In the genomic region with DNA sequence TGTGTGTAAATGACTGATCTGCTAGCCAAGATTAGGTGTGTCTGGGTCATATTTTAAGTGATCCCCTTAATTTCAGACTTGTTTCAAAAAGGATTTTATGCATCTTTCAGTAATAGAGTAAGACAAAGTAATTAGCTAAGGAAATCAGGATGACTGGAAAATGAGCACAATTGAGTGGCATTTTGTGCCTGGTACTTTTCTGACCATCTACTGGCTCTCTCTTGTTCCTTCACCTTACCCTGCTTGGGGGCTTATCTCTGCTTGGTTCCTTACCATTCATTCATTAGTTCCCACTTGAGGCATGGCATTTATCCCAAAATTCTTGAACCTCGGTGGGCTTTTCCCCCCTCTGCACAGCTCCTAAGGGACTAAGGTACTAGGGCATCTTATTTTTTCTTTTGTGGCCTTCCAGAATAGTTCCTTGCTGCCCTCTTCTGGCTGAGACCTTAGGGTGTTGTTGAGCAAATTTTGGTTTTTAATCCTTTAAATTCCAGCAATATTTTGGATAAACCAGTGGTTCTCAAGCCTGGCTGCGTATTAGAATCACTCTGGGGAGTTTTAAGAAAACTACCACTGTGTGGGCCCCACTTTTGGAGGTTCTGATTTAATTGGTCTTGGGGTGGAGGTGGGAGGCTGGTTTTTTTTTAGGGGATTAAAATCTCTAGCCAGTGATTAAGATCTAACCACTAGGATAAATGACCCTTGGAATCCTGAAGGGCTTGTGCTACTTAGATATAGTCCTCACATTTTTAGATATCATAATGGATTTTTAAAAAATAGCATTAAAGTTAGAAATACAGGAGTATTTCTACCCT, we compare ENCODE assay signal across 8 cellular contexts. TPM values are rescaled to one million over a fixed set of nuclear protein-coding genes. Genes with fewer than 3 reads are reported as not detected.
DNase-seq lines count a peak whose midpoint lies in the region; ATAC-seq and TF ChIP-seq lines count a peak whose summit lies in the region.

No MANE protein-coding gene starts in this region.

- ATAC-seq in HG03457 (IDR thresholded peaks at IDR 0.05; ENCODE audit: unreplicated experiment) = no peak

- H3K4me3 ChIP-seq in AG10803 (ENCODE audit: low read length) (no peak overlapping the region), LNCaP clone FGC (ENCODE audit: low read depth, low read length) (no peak overlapping the region)

- DNase-seq in AG10803 (ENCODE audit: low read depth) = peak; percentile 45
- DNase-seq in GM04504 (ENCODE audit: low read depth) = peak; percentile 8
- DNase-seq in LNCaP clone FGC (ENCODE audit: low read depth) = no peak
- peak; percentile 33 for DNase-seq in amniotic epithelial cell (ENCODE audit: low read depth)
- peak; percentile 57 for DNase-seq in inferior parietal cortex (ENCODE audit: extremely low spot score)
- no peak for DNase-seq in central memory CD4-positive, alpha-beta T cell
- DNase-seq in mesenteric fat pad (ENCODE audit: low spot score) = no peak

- TF ChIP-seq CTCF in AG10803 (conservative IDR thresholded peaks at IDR 0.05; ENCODE audit: low read length) (peak; percentile 85), LNCaP clone FGC (IDR thresholded peaks at IDR 0.05; ENCODE audit: control insufficient read depth, extremely low read depth, insufficient read depth) (peak; percentile 76)

RNA-seq across cellular contexts. Expression of gene HS2ST1, which starts 50.8 kb away (rescaled TPM):
- total RNA-seq in mesenteric fat pad = 19.2 TPM

RNA-seq across cellular contexts. Expression of gene SELENOF, which starts 51.3 kb away (rescaled TPM):
- total RNA-seq in mesenteric fat pad = 194 TPM

Comparison
In these comparisons a context has a peak if more than half of its experiments do, and no peak if none do; other contexts are left out.
1. DNase-seq: peak in AG10803 (single experiment), GM04504 (single experiment), amniotic epithelial cell (single experiment) and inferior parietal cortex (single experiment); none in LNCaP clone FGC (single experiment), central memory CD4-positive, alpha-beta T cell (single experiment) and mesenteric fat pad (single experiment).